ENCODE assay signal across 13 cellular contexts in genomic region chr10:71971311-71971731, GRCh38. TPM values are rescaled to one million over a fixed set of nuclear protein-coding genes. Genes with fewer than 3 reads are reported as not detected.
DNase-seq lines count a peak whose midpoint lies in the region; ATAC-seq and TF ChIP-seq lines count a peak whose summit lies in the region.
"Had no signal": no experiment of that assay in that cellular context is flagged by ENCODE, and none has a peak within 500 bp of the region (broad histone marks: within the 10 kb centered on the region; RNA-seq: fewer than 3 reads in every experiment).

No MANE protein-coding gene starts in this region.

- H3K27ac ChIP-seq in Panc1 (ENCODE audit: low read length): peak overlapping the region; percentile 83
- H3K27ac ChIP-seq in coronary artery: peak overlapping the region; percentile 17 to 94
- H3K27ac ChIP-seq in osteoblast (ENCODE audit: low read depth, low read length): peak overlapping the region; percentile 46
- H3K27ac ChIP-seq in tibial artery: peak overlapping the region; percentile 79 to 87

- POLR2A ChIA-PET in Panc1 (lab: Charles Lee): interaction anchor here (0.6 to 1.1 kb wide), 3 partner anchors 13 to 73 kb away, joined by 3 read pairs; no protein-coding TSS in a partner anchor

- peaks cover 96% of the 10 kb centered on the region for H3K4me1 ChIP-seq in Panc1 (ENCODE audit: control insufficient read depth, insufficient read depth, low read length)
- peaks cover 79% of the 10 kb centered on the region for H3K4me1 ChIP-seq in osteoblast (ENCODE audit: insufficient read depth, low read length)
- peaks cover 3 to 100% (median 89%) of the 10 kb centered on the region in 4 donors for H3K4me1 ChIP-seq in tibial artery

- ATAC-seq in Panc1: no peak
- ATAC-seq: HCT116, pancreas had no signal

- peak overlapping the region; percentile 22 for H3K4me2 ChIP-seq in osteoblast (ENCODE audit: insufficient read depth, low read length)

- H3K4me3 ChIP-seq in Panc1 (ENCODE audit: low read depth in 2 of 2, low read length in 2 of 2) (peak overlapping the region; percentile 26 to 27), coronary artery (peak overlapping the region; percentile 35), osteoblast (ENCODE audit: insufficient read depth, low read length) (no peak overlapping the region), tibial artery (peak overlapping the region in 1 of 2 donors; percentile 24)
- H3K4me3 ChIP-seq: pancreas had no signal

- H3K9me3 ChIP-seq in Panc1 (ENCODE audit: control insufficient read depth, insufficient read depth, low read depth, low read length) (no peaks in the 10 kb centered on the region), osteoblast (ENCODE audit: low read depth, low read length) (no peaks in the 10 kb centered on the region), tibial artery (no peaks in the 10 kb centered on the region)
- H3K9me3 ChIP-seq: pancreas had no signal

- no TSS peak for BruUV-seq in Panc1 (replicated peaks; lab: Mats Ljungman, UMichigan)

- peaks cover 86% of the 10 kb centered on the region for H3K79me2 ChIP-seq in osteoblast (ENCODE audit: insufficient read depth, low read length)

- H3K27me3 ChIP-seq in Panc1 (ENCODE audit: control insufficient read depth, insufficient read depth, low read length): no peaks in the 10 kb centered on the region
- no peaks in the 10 kb centered on the region for H3K27me3 ChIP-seq in osteoblast (ENCODE audit: insufficient read depth, low read length)
- H3K27me3 ChIP-seq in tibial artery: no peaks in the 10 kb centered on the region
- H3K27me3 ChIP-seq: pancreas had no signal

- TF ChIP-seq CTCF in Panc1 (IDR thresholded peaks at IDR 0.05) (no peak), coronary artery (IDR thresholded peaks at IDR 0.05) (no peak), osteoblast (IDR thresholded peaks at IDR 0.05; ENCODE audit: extremely low read depth, low read depth, low read length) (no peak), tibial artery (IDR thresholded peaks at IDR 0.05) (no peak)

- DNase-seq in Panc1 (ENCODE audit: low read depth, low spot score) (no peak), coronary artery (ENCODE audit: low spot score) (no peak), osteoblast (ENCODE audit: insufficient read length, low spot score, missing footprints) (peak; percentile 35), tibial artery (no peak), NCI-H1105 (lab: John Stamatoyannopoulos, UW) (no peak), COLO829 (ENCODE audit: low spot score) (no peak)
- DNase-seq in stimulated activated CD4-positive, alpha-beta T cell treated with anti-CD3 and anti-CD28 coated beads, Interleukin-12 subunit alpha, Interleukin-12 subunit beta, amount 100 ng/mL, for 4 hours: no peak
- DNase-seq: CD4-positive, alpha-beta memory T cell; central memory CD4-positive, alpha-beta T cell; erythroblast; GF-D8; pancreas had no signal

- intact Hi-C loops in Panc1 (cut with micrococcal nuclease; ENCODE audit: unreplicated experiment) (loop anchor here (5.0 kb wide), 2 partner anchors 54 to 74 kb away; no protein-coding TSS in a partner anchor), tibial artery (cut with DNase I; ENCODE audit: low total_unique reads) (no loop called here)

- in situ Hi-C loops in Panc1 (cut with HindIII; ENCODE audit: low pct_unique_long_range_greater_than_20kb, low sequenced_read_pairs): loop anchor here (25.0 kb wide), 1 partner anchor 341 kb away; no protein-coding TSS in a partner anchor

- H4K20me1 ChIP-seq in osteoblast (ENCODE audit: insufficient read depth, low read length): peaks cover 57% of the 10 kb centered on the region

- H2AFZ ChIP-seq in osteoblast (ENCODE audit: low read length): no peak overlapping the region

- H3K36me3 ChIP-seq in Panc1 (ENCODE audit: control insufficient read depth, insufficient read depth, low read length) (no peaks in the 10 kb centered on the region; the same call in 1 of the 2 replicates), osteoblast (ENCODE audit: insufficient read depth, low read length) (peaks cover 12% of the 10 kb centered on the region), tibial artery (peaks cover 0 to 4% (median 0%) of the 10 kb centered on the region in 3 donors)
- H3K36me3 ChIP-seq: pancreas had no signal

- CTCF ChIA-PET in Panc1 (lab: Charles Lee): interaction anchor here (1.5 to 2.0 kb wide), 4 partner anchors 14 to 77 kb away, joined by 4 to 11 read pairs (median 6); no protein-coding TSS in a partner anchor

RNA-seq across cellular contexts. Expression of gene CHST3, which starts 7.1 kb away (rescaled TPM):
- total RNA-seq in Panc1 (2021; ENCODE audit: unreplicated experiment): 44.6 TPM
- 27.9 TPM for polyA plus RNA-seq in Panc1 (2012; ENCODE audit: insufficient read length)
- 39.5 and 43.1 TPM in 2 replicates for total RNA-seq in osteoblast
- total RNA-seq: CD4-positive, alpha-beta memory T cell had no signal
- polyA plus RNA-seq: CD4-positive, alpha-beta memory T cell had no signal
